In the genomic region with DNA sequence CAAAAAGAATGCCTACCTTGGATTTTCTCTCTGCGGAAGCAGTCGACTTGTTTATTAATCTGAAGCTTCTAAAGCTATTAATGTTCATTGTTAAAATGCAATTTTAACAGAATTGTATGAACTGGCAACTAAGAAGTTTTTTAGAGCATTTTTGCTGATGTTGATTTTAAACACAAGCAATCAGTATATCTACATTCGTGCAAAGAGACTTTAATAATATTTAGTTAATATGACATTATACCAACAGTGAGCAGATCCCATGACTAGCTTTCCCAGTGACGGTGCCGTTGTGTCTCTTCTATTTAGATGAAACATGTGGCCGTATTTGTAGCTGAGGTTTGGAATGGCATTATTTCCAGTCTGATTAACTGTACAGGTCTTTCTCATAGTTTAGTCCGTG, we compare ENCODE assay signal across 18 cellular contexts.
"Had no signal": no experiment of that assay in that cellular context is flagged by ENCODE, and none has a peak within 500 bp of the region (broad histone marks: within the 10 kb centered on the region; RNA-seq: fewer than 3 reads in every experiment).

No MANE protein-coding gene starts in this region.

- H3K4me1 ChIP-seq: adrenal gland, heart right ventricle, left lung, prostate gland, spleen, upper lobe of left lung had no signal

- H3K4me3 ChIP-seq: adrenal gland, coronary artery, heart right ventricle, left lung, mucosa of descending colon, prostate gland, spleen, upper lobe of left lung had no signal

- DNase-seq: activated CD4-positive, alpha-beta T cell treated with anti-CD3 and anti-CD28 coated beads, Interleukin-2, amount 50 U/mL, for 1 hour; activated CD4-positive, CD25-positive, alpha-beta regulatory T cell; activated naive CD4-positive, alpha-beta T cell treated with anti-CD3 and anti-CD28 coated beads, Interleukin-2, amount 50 U/mL, for 16 hours; activated T-cell treated with anti-CD3 and anti-CD28 coated beads, Interleukin-2, amount 50 U/mL, for 1 hour; adrenal gland; effector CD8-positive, alpha-beta T cell; foreskin melanocyte; heart right ventricle; left lung; mucosa of descending colon; naive thymus-derived CD8-positive, alpha-beta T cell; nucleus accumbens; spleen; stimulated activated CD4-positive, alpha-beta T cell treated with anti-CD3 and anti-CD28 coated beads, Interleukin-1b, Interleukin-23, amount 100 ng/mL, for 48 hours; stimulated activated naive B cell treated with anti-CD40 and anti-IgM and Interleukin-4, amounts not matched to agents 10 μg/mL and 1 μg/mL and 100 μg/mL, for 72 hours; upper lobe of left lung had no signal

- H3K36me3 ChIP-seq: adrenal gland, heart right ventricle, left lung, prostate gland, spleen, upper lobe of left lung had no signal

- H3K9me3 ChIP-seq: adrenal gland, heart right ventricle, left lung, mucosa of descending colon, prostate gland, spleen, upper lobe of left lung had no signal

- H3K27ac ChIP-seq: adrenal gland, coronary artery, heart right ventricle, left lung, prostate gland, spleen, upper lobe of left lung had no signal
